In genomic region chr16:9813665-9814064, GRCh38 we compare ENCODE assay signal across 6 cellular contexts.
"Had no signal": no experiment of that assay in that cellular context is flagged by ENCODE, and none has a peak within 500 bp of the region (broad histone marks: within the 10 kb centered on the region; RNA-seq: fewer than 3 reads in every experiment).

No MANE protein-coding gene starts in this region.

- H3K4me3 ChIP-seq: K562 had no signal

- FAIRE-seq: HepG2, HTR-8/SVneo, K562 had no signal

- H3K27ac ChIP-seq: HL-60 had no signal

- DNase-seq: IMR-90, KBM-7 had no signal

- ATAC-seq: HepG2, K562 had no signal
